ENCODE assay signal across 28 cellular contexts in genomic region chr20:39349240-39349639, GRCh38.
"Had no signal": no experiment of that assay in that cellular context is flagged by ENCODE, and none has a peak within 500 bp of the region (broad histone marks: within the 10 kb centered on the region; RNA-seq: fewer than 3 reads in every experiment).

No MANE protein-coding gene starts in this region.

- DNase-seq: stimulated activated CD4-positive, alpha-beta T cell treated with anti-CD3 and anti-CD28 coated beads, Interleukin-2, amount 100 ng/mL, for 48 hours; stimulated activated CD4-positive, alpha-beta T cell treated with anti-CD3 and anti-CD28 coated beads, Interleukin-4, amount 100 ng/mL, for 1 hour; stimulated activated CD4-positive, alpha-beta T cell treated with anti-CD3 and anti-CD28 coated beads, Interleukin-4, amount 100 ng/mL, for 24 hours; stimulated activated CD4-positive, alpha-beta T cell treated with anti-CD3 and anti-CD28 coated beads, Interleukin-4, amount 100 ng/mL, for 4 hours; stimulated activated CD8-positive, alpha-beta memory T cell treated with anti-CD3 and anti-CD28 coated beads, Interleukin-4, amount 100 ng/mL, for 48 hours; stimulated activated naive B cell treated with anti-CD40 and anti-IgM and Interleukin-4, amounts not matched to agents 10 μg/mL and 1 μg/mL and 100 μg/mL, for 72 hours; stimulated activated naive CD4-positive, alpha-beta T cell; stimulated activated naive CD4-positive, alpha-beta T cell treated with Interleukin-2 at 50 U/mL for 16 hours; stimulated activated naive CD8-positive, alpha-beta T cell treated with anti-CD3 and anti-CD28 coated beads, Interleukin-15, amount 100 ng/mL, for 72 hours; stimulated activated naive CD8-positive, alpha-beta T cell treated with anti-CD3 and anti-CD28 coated beads, Interleukin-15, Interleukin-2, amounts not matched to agents 100 U/mL and 50 U/mL, for 24 hours; stomach; substantia nigra; testis; thyroid gland; tibial artery; transverse colon; trophoblast cell; upper lobe of left lung; upper lobe of right lung; uterus had no signal

- H3K27me3 Mint-ChIP-seq: stimulated activated memory B cell treated with anti-CD40 and anti-IgM and Interleukin-4, amounts not matched to agents 10 μg/mL and 1 μg/mL and 100 μg/mL, for 72 hours; stimulated activated naive CD8-positive, alpha-beta T cell treated with anti-CD3 and anti-CD28 coated beads, Interleukin-15, amount 100 ng/mL, for 72 hours had no signal

- H3K4me1 Mint-ChIP-seq: stimulated activated effector memory CD8-positive, alpha-beta T cell treated with anti-CD3 and anti-CD28 coated beads, Interleukin-12 subunit alpha, Interleukin-12 subunit beta, amount 100 ng/mL, for 72 hours; stimulated activated memory B cell treated with anti-CD40 and anti-IgM and Interleukin-4, amounts not matched to agents 10 μg/mL and 1 μg/mL and 100 μg/mL, for 72 hours; stimulated activated naive B cell treated with anti-CD40 and anti-IgM and Interleukin-4, amounts not matched to agents 10 μg/mL and 1 μg/mL and 100 μg/mL, for 72 hours; stimulated activated naive CD8-positive, alpha-beta T cell treated with anti-CD3 and anti-CD28 coated beads, Interleukin-15, amount 100 ng/mL, for 72 hours had no signal

- H3K36me3 ChIP-seq: stomach, suprapubic skin, thoracic aorta, thyroid gland, tibial artery, tibial nerve, transverse colon, upper lobe of left lung, upper lobe of right lung, uterus, vagina had no signal

- H3K9me3 ChIP-seq: testis, thyroid gland, vagina had no signal

- H3K27ac Mint-ChIP-seq: stimulated activated effector memory CD8-positive, alpha-beta T cell treated with anti-CD3 and anti-CD28 coated beads, Interleukin-12 subunit alpha, Interleukin-12 subunit beta, amount 100 ng/mL, for 72 hours; stimulated activated memory B cell treated with anti-CD40 and anti-IgM and Interleukin-4, amounts not matched to agents 10 μg/mL and 1 μg/mL and 100 μg/mL, for 72 hours; stimulated activated naive B cell treated with anti-CD40 and anti-IgM and Interleukin-4, amounts not matched to agents 10 μg/mL and 1 μg/mL and 100 μg/mL, for 72 hours; stimulated activated naive CD8-positive, alpha-beta T cell treated with anti-CD3 and anti-CD28 coated beads, Interleukin-15, amount 100 ng/mL, for 72 hours; stimulated activated naive CD8-positive, alpha-beta T cell treated with anti-CD3 and anti-CD28 coated beads, Interleukin-15, Interleukin-2, amounts not matched to agents 100 ng/mL and 50 ng/mL, for 24 hours; type B pancreatic cell had no signal

- H3K4me3 Mint-ChIP-seq: stimulated activated effector memory CD8-positive, alpha-beta T cell treated with anti-CD3 and anti-CD28 coated beads, Interleukin-12 subunit alpha, Interleukin-12 subunit beta, amount 100 ng/mL, for 72 hours; stimulated activated memory B cell treated with anti-CD40 and anti-IgM and Interleukin-4, amounts not matched to agents 10 μg/mL and 1 μg/mL and 100 μg/mL, for 72 hours; stimulated activated naive B cell treated with anti-CD40 and anti-IgM and Interleukin-4, amounts not matched to agents 10 μg/mL and 1 μg/mL and 100 μg/mL, for 72 hours; stimulated activated naive CD8-positive, alpha-beta T cell treated with anti-CD3 and anti-CD28 coated beads, Interleukin-15, amount 100 ng/mL, for 72 hours; stimulated activated naive CD8-positive, alpha-beta T cell treated with anti-CD3 and anti-CD28 coated beads, Interleukin-15, Interleukin-2, amounts not matched to agents 100 ng/mL and 50 ng/mL, for 24 hours; type B pancreatic cell had no signal

- H3K27me3 ChIP-seq: stomach, suprapubic skin, testis, thyroid gland, tibial artery, tibial nerve, transverse colon, upper lobe of left lung, upper lobe of right lung, uterus, vagina had no signal

- H3K27ac ChIP-seq: stomach, suprapubic skin, testis, thoracic aorta, thyroid gland, tibial artery, tibial nerve, transverse colon, upper lobe of left lung, upper lobe of right lung, uterus, vagina had no signal

- H3K36me3 Mint-ChIP-seq: stimulated activated effector memory CD8-positive, alpha-beta T cell treated with anti-CD3 and anti-CD28 coated beads, Interleukin-12 subunit alpha, Interleukin-12 subunit beta, amount 100 ng/mL, for 72 hours; type B pancreatic cell had no signal

- H3K4me3 ChIP-seq: stomach, suprapubic skin, testis, thoracic aorta, thyroid gland, tibial artery, tibial nerve, transverse colon, upper lobe of left lung, upper lobe of right lung, uterus, vagina had no signal

- H3K4me1 ChIP-seq: stomach, suprapubic skin, testis, thyroid gland, tibial artery, tibial nerve, transverse colon, upper lobe of left lung, upper lobe of right lung, uterus, vagina had no signal
